In the genomic region with DNA sequence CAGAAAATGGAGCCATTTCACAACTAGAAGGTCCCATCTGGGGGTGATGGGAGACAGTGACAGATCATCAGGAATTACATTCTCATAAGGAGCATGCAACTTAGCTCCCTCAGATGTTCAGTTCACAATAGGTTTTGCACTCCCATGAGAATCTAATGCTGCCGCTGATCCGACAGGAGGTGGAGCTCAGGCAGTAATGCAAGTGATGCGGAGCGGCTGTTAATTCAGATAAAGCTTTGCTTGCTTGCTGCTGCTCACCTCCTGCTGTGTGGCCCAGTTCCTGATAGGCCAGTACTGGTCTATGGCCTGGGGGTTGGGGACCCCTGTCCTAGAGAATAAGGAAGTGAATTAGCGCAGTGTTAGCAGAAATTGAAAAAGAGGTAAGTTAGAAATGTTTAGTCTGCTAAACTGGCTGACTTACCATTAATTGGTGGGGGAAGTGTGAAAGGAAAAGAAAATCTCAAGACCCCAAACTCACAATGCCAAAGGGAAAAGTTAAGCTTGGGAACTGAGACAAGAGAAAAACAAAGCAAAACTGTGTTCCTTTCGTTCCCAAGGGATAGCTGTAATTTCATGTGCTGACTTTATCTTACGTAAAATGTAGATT, we compare ENCODE assay signal across 11 cellular contexts.
DNase-seq lines count a peak whose midpoint lies in the region; TF ChIP-seq lines count a peak whose summit lies in the region.
"Had no signal": no experiment of that assay in that cellular context is flagged by ENCODE, and none has a peak within 500 bp of the region (broad histone marks: within the 10 kb centered on the region; RNA-seq: fewer than 3 reads in every experiment).

No MANE protein-coding gene starts in this region.

- H3K9me3 ChIP-seq in SK-N-MC (ENCODE audit: low read depth, low read length) (no peaks in the 10 kb centered on the region), neutrophil (no peaks in the 10 kb centered on the region)

- H3K9me3 Mint-ChIP-seq in activated T-helper 1 cell treated with anti-CD3 and anti-CD28 coated beads, Interleukin-12 subunit alpha, Interleukin-12 subunit beta, Interleukin-2, Interleukin-4 antibody, amounts not matched to agents 30 ng/mL and 10 ng/mL and 1 ng/mL, durations not matched to agents 14 hours and 24 hours and 36 hours, result no peaks in the 10 kb centered on the region
- H3K9me3 Mint-ChIP-seq: T-helper 1 cell treated with Interleukin-12 subunit alpha and Interleukin-12 subunit beta and Interleukin-4 antibody, amounts not matched to agents 30 μg/mL and 1 μg/mL, for 36 hours had no signal

- H3K27me3 ChIP-seq in ACC112 (ENCODE audit: insufficient read depth, low read length) (no peaks in the 10 kb centered on the region), neutrophil (no peaks in the 10 kb centered on the region)

- H3K79me2 ChIP-seq in ACC112 (ENCODE audit: control insufficient read depth, insufficient read depth, low read length, unreplicated experiment), result no peaks in the 10 kb centered on the region

- no peak overlapping the region for H3K4me3 Mint-ChIP-seq in activated T-helper 1 cell treated with anti-CD3 and anti-CD28 coated beads, Interleukin-12 subunit alpha, Interleukin-12 subunit beta, Interleukin-2, Interleukin-4 antibody, amounts not matched to agents 30 ng/mL and 10 ng/mL and 1 ng/mL, durations not matched to agents 14 hours and 24 hours and 36 hours
- H3K4me3 Mint-ChIP-seq: T-helper 1 cell treated with Interleukin-12 subunit alpha and Interleukin-12 subunit beta and Interleukin-4 antibody, amounts not matched to agents 30 μg/mL and 1 μg/mL, for 36 hours had no signal

- no peak overlapping the region for H2AFZ ChIP-seq in ACC112 (ENCODE audit: low read length, unreplicated experiment)

- H3K27me3 Mint-ChIP-seq in activated T-helper 1 cell treated with anti-CD3 and anti-CD28 coated beads, Interleukin-12 subunit alpha, Interleukin-12 subunit beta, Interleukin-2, Interleukin-4 antibody, amounts not matched to agents 30 ng/mL and 10 ng/mL and 1 ng/mL, durations not matched to agents 14 hours and 24 hours and 36 hours (ENCODE audit: insufficient read depth), result peaks cover 3% of the 10 kb centered on the region

- H3K4me1 Mint-ChIP-seq in activated T-helper 1 cell treated with anti-CD3 and anti-CD28 coated beads, Interleukin-12 subunit alpha, Interleukin-12 subunit beta, Interleukin-2, Interleukin-4 antibody, amounts not matched to agents 30 ng/mL and 10 ng/mL and 1 ng/mL, durations not matched to agents 14 hours and 24 hours and 36 hours (ENCODE audit: low read depth), result peaks cover 6% of the 10 kb centered on the region

- H3K36me3 ChIP-seq in ACC112 (ENCODE audit: insufficient read depth, low read length) (no peaks in the 10 kb centered on the region), SK-N-MC (ENCODE audit: insufficient read depth, low read length) (no peaks in the 10 kb centered on the region), neutrophil (no peaks in the 10 kb centered on the region)

- H3K4me1 ChIP-seq in ACC112 (ENCODE audit: control insufficient read depth, insufficient read depth, low read length, unreplicated experiment) (peaks cover 22% of the 10 kb centered on the region), neutrophil (ENCODE audit: control insufficient read depth in 1 of 2, insufficient read depth in 1 of 2, low read depth in 1 of 2, low read length in 1 of 2) (peaks cover 65 to 67% of the 10 kb centered on the region in 2 experiments)

- H3K27ac ChIP-seq in ACC112 (ENCODE audit: low read depth, low read length) (no peak overlapping the region), SK-N-MC (peak overlapping the region; percentile 79; the same call in 1 of the 2 replicates), neutrophil (peak overlapping the region; percentile 5)

- no peak overlapping the region for H3K27ac Mint-ChIP-seq in activated T-helper 1 cell treated with anti-CD3 and anti-CD28 coated beads, Interleukin-12 subunit alpha, Interleukin-12 subunit beta, Interleukin-2, Interleukin-4 antibody, amounts not matched to agents 30 ng/mL and 10 ng/mL and 1 ng/mL, durations not matched to agents 14 hours and 24 hours and 36 hours
- H3K27ac Mint-ChIP-seq: T-helper 1 cell treated with Interleukin-12 subunit alpha and Interleukin-12 subunit beta and Interleukin-4 antibody, amounts not matched to agents 30 μg/mL and 1 μg/mL, for 36 hours had no signal

- intact Hi-C loops in activated T-helper 1 cell treated with anti-CD3 and anti-CD28 coated beads, Interleukin-12 subunit alpha, Interleukin-12 subunit beta, Interleukin-2, Interleukin-4 antibody, amounts not matched to agents 30 ng/mL and 10 ng/mL and 1 ng/mL, durations not matched to agents 14 hours and 24 hours and 36 hours (cut with micrococcal nuclease), result no loop called here

- TF ChIP-seq CTCF in fibroblast of pulmonary artery (IDR thresholded peaks at IDR 0.05; ENCODE audit: low read length, missing control alignments) (no peak), neutrophil (IDR thresholded peaks at IDR 0.05) (no peak)

- no peaks in the 10 kb centered on the region for H3K36me3 Mint-ChIP-seq in activated T-helper 1 cell treated with anti-CD3 and anti-CD28 coated beads, Interleukin-12 subunit alpha, Interleukin-12 subunit beta, Interleukin-2, Interleukin-4 antibody, amounts not matched to agents 30 ng/mL and 10 ng/mL and 1 ng/mL, durations not matched to agents 14 hours and 24 hours and 36 hours (ENCODE audit: low read depth)

- H3K4me3 ChIP-seq in ACC112 (ENCODE audit: low read depth, low read length), result peak overlapping the region; percentile 57; the same call in 1 of the 2 replicates
- peak overlapping the region; percentile 52 for H3K4me3 ChIP-seq in SK-N-MC
- H3K4me3 ChIP-seq in fibroblast of pulmonary artery (replicated peaks; ENCODE audit: low read depth, low read length), result no peak overlapping the region
- H3K4me3 ChIP-seq in neutrophil (ENCODE audit: low read depth in 1 of 2, low read length in 1 of 2), result no peak overlapping the region

- DNase-seq in SK-N-MC (ENCODE audit: low read depth, low spot score) (no peak), fibroblast of pulmonary artery (ENCODE audit: low read depth) (peak; percentile 14), NK-92 (lab: John Stamatoyannopoulos, UW; ENCODE audit: unreplicated experiment) (no peak), Kasumi-1 (lab: John Stamatoyannopoulos, UW) (no peak)
- no peak for DNase-seq in activated CD4-positive, alpha-beta T cell treated with anti-CD3 and anti-CD28 coated beads, Interleukin-2, amount 50 U/mL, for 1 hour
- no peak for DNase-seq in activated T-helper 1 cell treated with anti-CD3 and anti-CD28 coated beads, Interleukin-12 subunit alpha, Interleukin-12 subunit beta, Interleukin-2, Interleukin-4 antibody, amounts not matched to agents 30 ng/mL and 10 ng/mL and 1 ng/mL, durations not matched to agents 14 hours and 24 hours and 36 hours (ENCODE audit: low spot score)
- DNase-seq: activated T-cell treated with anti-CD3 and anti-CD28 coated beads, Interleukin-2, amount 50 U/mL, for 1 hour; NCI-H526 treated with DMSO at 0.1 percent for 48 hours had no signal

- no peak overlapping the region for H3K9ac ChIP-seq in SK-N-MC (ENCODE audit: insufficient read length)

Comparison
In these comparisons a context has a peak if more than half of its experiments do, and no peak if none do; other contexts are left out.
1. H3K4me3 ChIP-seq: peak in ACC112 (single experiment) and SK-N-MC (single experiment); none in fibroblast of pulmonary artery (single experiment) and neutrophil (0 of 2).